ENCODE assay signal across 1 cellular context in the genomic region with DNA sequence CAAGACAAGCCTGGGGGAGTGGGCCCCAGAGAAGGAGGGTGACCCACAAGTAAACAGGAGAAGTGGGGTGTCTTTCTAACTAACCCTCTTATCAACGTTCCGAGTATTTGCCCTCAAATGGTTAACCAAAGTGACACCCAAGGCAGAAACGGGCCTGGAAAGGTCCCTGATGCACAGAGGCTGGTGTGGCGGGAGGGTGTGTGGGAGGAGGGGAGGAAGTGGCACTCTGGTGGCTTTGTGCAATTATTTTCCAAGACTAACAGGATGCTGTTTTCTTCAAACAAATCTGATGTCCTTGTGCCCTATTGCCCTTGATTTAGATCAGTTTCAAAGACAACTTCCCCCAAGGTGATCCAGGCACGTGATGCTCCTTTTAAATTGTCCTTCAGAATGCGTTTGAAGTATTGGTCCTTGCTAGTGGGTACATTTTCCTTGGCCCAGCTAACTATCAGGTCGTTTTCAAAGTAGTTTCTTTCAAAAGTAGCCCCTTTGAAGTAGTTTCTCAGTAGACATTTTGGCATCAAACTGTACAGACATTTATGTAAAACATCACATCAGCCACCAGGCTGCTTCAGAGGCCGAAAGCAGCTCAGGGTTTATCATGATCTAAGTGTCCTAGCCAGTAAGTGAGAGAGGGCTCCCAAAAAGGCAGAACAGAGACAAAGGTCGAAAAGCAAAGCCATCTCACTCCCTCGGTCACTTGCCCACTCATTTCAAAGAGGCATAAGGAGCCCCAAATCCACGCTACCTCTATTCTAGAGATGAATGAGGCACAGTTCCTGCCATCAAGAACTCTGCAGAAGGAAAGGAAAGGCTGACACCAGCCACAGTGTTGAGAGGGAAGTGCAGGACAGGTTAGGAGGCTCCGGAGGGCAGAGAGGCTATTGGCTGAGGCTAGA.
TF ChIP-seq lines count a peak whose summit lies in the region.

No MANE protein-coding gene starts in this region.

TF ChIP-seq in HCT116, 20 proteins besides CTCF, POLR2A, EP300 and RAD21:
- TF ChIP-seq, protein P1, sequence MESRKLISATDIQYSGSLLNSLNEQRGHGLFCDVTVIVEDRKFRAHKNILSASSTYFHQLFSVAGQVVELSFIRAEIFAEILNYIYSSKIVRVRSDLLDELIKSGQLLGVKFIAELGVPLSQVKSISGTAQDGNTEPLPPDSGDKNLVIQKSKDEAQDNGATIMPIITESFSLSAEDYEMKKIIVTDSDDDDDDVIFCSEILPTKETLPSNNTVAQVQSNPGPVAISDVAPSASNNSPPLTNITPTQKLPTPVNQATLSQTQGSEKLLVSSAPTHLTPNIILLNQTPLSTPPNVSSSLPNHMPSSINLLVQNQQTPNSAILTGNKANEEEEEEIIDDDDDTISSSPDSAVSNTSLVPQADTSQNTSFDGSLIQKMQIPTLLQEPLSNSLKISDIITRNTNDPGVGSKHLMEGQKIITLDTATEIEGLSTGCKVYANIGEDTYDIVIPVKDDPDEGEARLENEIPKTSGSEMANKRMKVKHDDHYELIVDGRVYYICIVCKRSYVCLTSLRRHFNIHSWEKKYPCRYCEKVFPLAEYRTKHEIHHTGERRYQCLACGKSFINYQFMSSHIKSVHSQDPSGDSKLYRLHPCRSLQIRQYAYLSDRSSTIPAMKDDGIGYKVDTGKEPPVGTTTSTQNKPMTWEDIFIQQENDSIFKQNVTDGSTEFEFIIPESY (IDR thresholded peaks at IDR 0.05; ENCODE audit: extremely low read depth, insufficient replicate concordance, low read length): no peak
- peak; percentile 40 for TF ChIP-seq TCF7L2 (IDR thresholded peaks at IDR 0.05; ENCODE audit: borderline replicate concordance, extremely low read depth, insufficient read depth, insufficient read length)
TF ChIP-seq in HCT116: peak in this region for 1.
